8 cellular contexts compared by ENCODE assay signal in genomic region chr9:129333961-129334743, GRCh38.
DNase-seq lines count a peak whose midpoint lies in the region; ATAC-seq and TF ChIP-seq lines count a peak whose summit lies in the region.

No MANE protein-coding gene starts in this region.

- peak; percentile 60 for TF ChIP-seq EP300 in stomach (IDR thresholded peaks at IDR 0.05)

- TF ChIP-seq CTCF in liver (IDR thresholded peaks at IDR 0.05; ENCODE audit: low read depth, low read length, missing input control) = peak; percentile 7
- TF ChIP-seq CTCF in stomach (IDR thresholded peaks at IDR 0.05) = peak in 1 of 7 experiments; percentile 23
- no peak for TF ChIP-seq CTCF in natural killer cell (IDR thresholded peaks at IDR 0.05)

- peak overlapping the region in 1 of 3 donors; percentile 32 for H3K27ac Mint-ChIP-seq in CD4-positive, CD25-positive, alpha-beta regulatory T cell
- peak overlapping the region in 1 of 2 donors; percentile 59 for H3K27ac Mint-ChIP-seq in natural killer cell

- TF ChIP-seq POLR2A in stomach (IDR thresholded peaks at IDR 0.05) = no peak

- no peak overlapping the region for H3K4me3 ChIP-seq in CD4-positive, CD25-positive, alpha-beta regulatory T cell (ENCODE audit: low read depth, low read length)
- H3K4me3 ChIP-seq in liver (ENCODE audit: low read depth in 1 of 3, low read length in 3 of 3) = peak overlapping the region in 1 of 3 donors; percentile 11
- H3K4me3 ChIP-seq in stomach = peak overlapping the region in 3 of 4 donors; percentile 4 to 17 (median 5)

- peaks cover 16% of the 10 kb centered on the region for H3K27me3 Mint-ChIP-seq in CD4-positive, CD25-positive, alpha-beta regulatory T cell
- H3K27me3 Mint-ChIP-seq in natural killer cell (ENCODE audit: low read depth in 2 of 2) = peaks cover 0 to 15% of the 10 kb centered on the region in 2 donors

- ATAC-seq in CD4-positive, CD25-positive, alpha-beta regulatory T cell (ENCODE audit: low read depth in 2 of 2) = peak in 1 of 2 donors; percentile 35
- ATAC-seq in natural killer cell = no peak

- H3K4me1 ChIP-seq in CD4-positive, CD25-positive, alpha-beta regulatory T cell (ENCODE audit: control insufficient read depth, insufficient read depth, low read length, poor library complexity, severe bottlenecking) = peaks cover 13% of the 10 kb centered on the region
- peaks cover 12 to 30% (median 19%) of the 10 kb centered on the region in 4 donors for H3K4me1 ChIP-seq in liver (ENCODE audit: control insufficient read depth in 4 of 4, insufficient read depth in 4 of 4, low read length in 3 of 4)
- peaks cover 43 to 64% (median 55%) of the 10 kb centered on the region in 4 donors for H3K4me1 ChIP-seq in stomach

- no peak overlapping the region for H3K27ac ChIP-seq in CD4-positive, CD25-positive, alpha-beta regulatory T cell (ENCODE audit: insufficient read depth, low read length, poor library complexity, severe bottlenecking)
- H3K27ac ChIP-seq in liver (ENCODE audit: low read depth in 1 of 2, low read length in 2 of 2) = peak overlapping the region; percentile 92 to 95
- H3K27ac ChIP-seq in stomach = peak overlapping the region; percentile 88 to 95 (median 89)

- peak overlapping the region in 1 of 2 donors; percentile 86 for H3K9ac ChIP-seq in liver (ENCODE audit: low read depth in 1 of 2, low read length in 2 of 2)

- H3K4me3 Mint-ChIP-seq in CD4-positive, CD25-positive, alpha-beta regulatory T cell = peak overlapping the region in 3 of 4 donors; percentile 20 to 74 (median 32)
- no peak overlapping the region for H3K4me3 Mint-ChIP-seq in natural killer cell

- WGBS in liver = 8% methylated on average over 30 of the region's 30 CpGs
- WGBS in stomach, 5 donors = 6 to 21% (median 6%) methylated on average over 9 to 30 of the region's 30 CpGs

- intact Hi-C loops in stomach (cut with DNase I; ENCODE audit: low total_unique reads) = no loop called here
- intact Hi-C loops in natural killer cell (cut with micrococcal nuclease) = no loop called here

- H3K36me3 Mint-ChIP-seq in CD4-positive, CD25-positive, alpha-beta regulatory T cell = no peaks in the 10 kb centered on the region
- peaks cover 5% of the 10 kb centered on the region for H3K36me3 Mint-ChIP-seq in natural killer cell

- DNase-seq in CD4-positive, CD25-positive, alpha-beta regulatory T cell = no peak
- DNase-seq in HuH-7 (ENCODE audit: low spot score) (peak; percentile 95), T1000 (lab: John Stamatoyannopoulos, UW) (peak; percentile 75), stomach (peak; percentile 95), superior temporal gyrus (ENCODE audit: extremely low spot score) (no peak), natural killer cell (no peak)
- DNase-seq in effector CD8-positive, alpha-beta T cell (lab: John Stamatoyannopoulos, UW) = peak; percentile 9

- no peaks in the 10 kb centered on the region for H3K36me3 ChIP-seq in CD4-positive, CD25-positive, alpha-beta regulatory T cell (ENCODE audit: control insufficient read depth, insufficient read depth, low read length)
- H3K36me3 ChIP-seq in liver (ENCODE audit: control insufficient read depth in 4 of 4, insufficient read depth in 3 of 4, low read depth in 1 of 4, low read length in 3 of 4) (no peaks in the 10 kb centered on the region), stomach (no peaks in the 10 kb centered on the region)

- peak; percentile 65 to 67 for TF ChIP-seq RAD21 in liver (IDR thresholded peaks at IDR 0.05)

- H3K4me1 Mint-ChIP-seq in CD4-positive, CD25-positive, alpha-beta regulatory T cell = peaks cover 4 to 27% (median 8%) of the 10 kb centered on the region in 4 donors
- peaks cover 0 to 17% of the 10 kb centered on the region in 2 donors for H3K4me1 Mint-ChIP-seq in natural killer cell

- no peaks in the 10 kb centered on the region for H3K27me3 ChIP-seq in CD4-positive, CD25-positive, alpha-beta regulatory T cell (ENCODE audit: control insufficient read depth, insufficient read depth, low read length)
- H3K27me3 ChIP-seq in liver (ENCODE audit: control insufficient read depth in 4 of 4, insufficient read depth in 4 of 4, low read length in 3 of 4) = no peaks in the 10 kb centered on the region
- no peaks in the 10 kb centered on the region for H3K27me3 ChIP-seq in stomach

- peaks cover 0 to 7% of the 10 kb centered on the region in 2 experiments for H3K9me3 ChIP-seq in CD4-positive, CD25-positive, alpha-beta regulatory T cell (ENCODE audit: control insufficient read depth in 2 of 2, low read length in 2 of 2)
- H3K9me3 ChIP-seq in liver (ENCODE audit: control insufficient read depth in 4 of 4, low read length in 3 of 4) (peaks cover 0 to 3% (median 2%) of the 10 kb centered on the region in 4 donors), stomach (peaks cover 0 to 12% (median 8%) of the 10 kb centered on the region in 4 donors)

- H3K9me3 Mint-ChIP-seq in CD4-positive, CD25-positive, alpha-beta regulatory T cell = peaks cover 0 to 5% (median 0%) of the 10 kb centered on the region in 7 donors
- no peaks in the 10 kb centered on the region for H3K9me3 Mint-ChIP-seq in natural killer cell

TF ChIP-seq in liver, 16 proteins besides CTCF, POLR2A, EP300 and RAD21:
- TF ChIP-seq, protein P1, sequence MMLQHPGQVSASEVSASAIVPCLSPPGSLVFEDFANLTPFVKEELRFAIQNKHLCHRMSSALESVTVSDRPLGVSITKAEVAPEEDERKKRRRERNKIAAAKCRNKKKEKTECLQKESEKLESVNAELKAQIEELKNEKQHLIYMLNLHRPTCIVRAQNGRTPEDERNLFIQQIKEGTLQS (IDR thresholded peaks at IDR 0.05) = peak; percentile 96
- peak; percentile 61 to 92 for TF ChIP-seq RXRA (IDR thresholded peaks at IDR 0.05)
- TF ChIP-seq, protein P2, sequence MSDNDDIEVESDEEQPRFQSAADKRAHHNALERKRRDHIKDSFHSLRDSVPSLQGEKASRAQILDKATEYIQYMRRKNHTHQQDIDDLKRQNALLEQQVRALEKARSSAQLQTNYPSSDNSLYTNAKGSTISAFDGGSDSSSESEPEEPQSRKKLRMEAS (IDR thresholded peaks at IDR 0.05) = peak; percentile 95
- peak; percentile 91 for TF ChIP-seq SP1 (IDR thresholded peaks at IDR 0.05)
- TF ChIP-seq EGR1 (IDR thresholded peaks at IDR 0.05; ENCODE audit: low read depth in 2 of 2) = peak; percentile 58 to 94
- TF ChIP-seq ZBTB33 (IDR thresholded peaks at IDR 0.05) = no peak
- peak in 1 of 2 donors; percentile 77 for TF ChIP-seq GABPA (IDR thresholded peaks at IDR 0.05 in 1 of 2, conservative IDR thresholded peaks at IDR 0.05 in 1 of 2)
- no peak for TF ChIP-seq HNF4G (IDR thresholded peaks at IDR 0.05)
- TF ChIP-seq TAF1 (conservative IDR thresholded peaks at IDR 0.05) = no peak
- TF ChIP-seq FOXA2 (IDR thresholded peaks at IDR 0.05) = no peak
- peak; percentile 49 for TF ChIP-seq NR2F2 (IDR thresholded peaks at IDR 0.05)
- TF ChIP-seq JUND (IDR thresholded peaks at IDR 0.05) = peak; percentile 98
- peak; percentile 91 for TF ChIP-seq YY1 (IDR thresholded peaks at IDR 0.05)
- TF ChIP-seq FOXA1 (IDR thresholded peaks at IDR 0.05) = peak; percentile 9
- TF ChIP-seq HNF4A (conservative IDR thresholded peaks at IDR 0.05) = peak; percentile 48 to 71
- TF ChIP-seq, protein P3, sequence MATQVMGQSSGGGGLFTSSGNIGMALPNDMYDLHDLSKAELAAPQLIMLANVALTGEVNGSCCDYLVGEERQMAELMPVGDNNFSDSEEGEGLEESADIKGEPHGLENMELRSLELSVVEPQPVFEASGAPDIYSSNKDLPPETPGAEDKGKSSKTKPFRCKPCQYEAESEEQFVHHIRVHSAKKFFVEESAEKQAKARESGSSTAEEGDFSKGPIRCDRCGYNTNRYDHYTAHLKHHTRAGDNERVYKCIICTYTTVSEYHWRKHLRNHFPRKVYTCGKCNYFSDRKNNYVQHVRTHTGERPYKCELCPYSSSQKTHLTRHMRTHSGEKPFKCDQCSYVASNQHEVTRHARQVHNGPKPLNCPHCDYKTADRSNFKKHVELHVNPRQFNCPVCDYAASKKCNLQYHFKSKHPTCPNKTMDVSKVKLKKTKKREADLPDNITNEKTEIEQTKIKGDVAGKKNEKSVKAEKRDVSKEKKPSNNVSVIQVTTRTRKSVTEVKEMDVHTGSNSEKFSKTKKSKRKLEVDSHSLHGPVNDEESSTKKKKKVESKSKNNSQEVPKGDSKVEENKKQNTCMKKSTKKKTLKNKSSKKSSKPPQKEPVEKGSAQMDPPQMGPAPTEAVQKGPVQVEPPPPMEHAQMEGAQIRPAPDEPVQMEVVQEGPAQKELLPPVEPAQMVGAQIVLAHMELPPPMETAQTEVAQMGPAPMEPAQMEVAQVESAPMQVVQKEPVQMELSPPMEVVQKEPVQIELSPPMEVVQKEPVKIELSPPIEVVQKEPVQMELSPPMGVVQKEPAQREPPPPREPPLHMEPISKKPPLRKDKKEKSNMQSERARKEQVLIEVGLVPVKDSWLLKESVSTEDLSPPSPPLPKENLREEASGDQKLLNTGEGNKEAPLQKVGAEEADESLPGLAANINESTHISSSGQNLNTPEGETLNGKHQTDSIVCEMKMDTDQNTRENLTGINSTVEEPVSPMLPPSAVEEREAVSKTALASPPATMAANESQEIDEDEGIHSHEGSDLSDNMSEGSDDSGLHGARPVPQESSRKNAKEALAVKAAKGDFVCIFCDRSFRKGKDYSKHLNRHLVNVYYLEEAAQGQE (IDR thresholded peaks at IDR 0.05) = peak; percentile 70

Comparison
In these comparisons a context has a peak if more than half of its experiments do, and no peak if none do; other contexts are left out.
1. DNase-seq: peak in HuH-7 (single experiment), T1000 (single experiment), effector CD8-positive, alpha-beta T cell (single experiment) and stomach (single experiment); none in CD4-positive, CD25-positive, alpha-beta regulatory T cell (0 of 3), superior temporal gyrus (single experiment) and natural killer cell (single experiment).